In genomic region chr1:31757989-31758388, GRCh38 we compare ENCODE assay signal across 17 cellular contexts. TPM values are rescaled to one million over a fixed set of nuclear protein-coding genes. Genes with fewer than 3 reads are reported as not detected.
DNase-seq lines count a peak whose midpoint lies in the region; ATAC-seq, FAIRE-seq and TF ChIP-seq lines count a peak whose summit lies in the region.
"Had no signal": no experiment of that assay in that cellular context is flagged by ENCODE, and none has a peak within 500 bp of the region (broad histone marks: within the 10 kb centered on the region; RNA-seq: fewer than 3 reads in every experiment).

No MANE protein-coding gene starts in this region.

- H2AK5ac ChIP-seq in neuronal stem cell (ENCODE audit: low read depth, low read length), result no peak overlapping the region

- H3K79me2 ChIP-seq in smooth muscle cell (ENCODE audit: low read depth), result no peaks in the 10 kb centered on the region

- FAIRE-seq in bronchial epithelial cell (lab: Jason Lieb, UNC) (peak; percentile 80), GM12891 (lab: Jason Lieb, UNC) (no peak)
- FAIRE-seq: GM18507, HepG2 had no signal

- peaks cover 3% of the 10 kb centered on the region for H3F3A ChIP-seq in smooth muscle cell (ENCODE audit: low read depth)

- DNase-seq in Right ventricle myocardium inferior (ENCODE audit: missing footprints) (peak; percentile 1), heart right ventricle (no peak), bronchial epithelial cell (ENCODE audit: low read depth) (no peak), neuronal stem cell (ENCODE audit: low spot score) (no peak), GM12891 (ENCODE audit: insufficient read length, low spot score) (no peak), smooth muscle cell (lab: John Stamatoyannopoulos, UW; ENCODE audit: unreplicated experiment) (no peak), NCI-H2196 (lab: John Stamatoyannopoulos, UW; ENCODE audit: unreplicated experiment) (no peak)
- DNase-seq: AML-193; Calu3; CD4-positive, CD25-positive, alpha-beta regulatory T cell; DMS 273 treated with DMSO at 0.1 percent for 48 hours; GM23248; H9 had no signal

- H3K27me3 ChIP-seq in heart right ventricle (peaks cover 0 to 36% (median 11%) of the 10 kb centered on the region in 7 donors), bronchial epithelial cell (ENCODE audit: control insufficient read depth, insufficient read depth, low read length) (no peaks in the 10 kb centered on the region), neuronal stem cell (ENCODE audit: control insufficient read depth in 3 of 3, insufficient read depth in 3 of 3, low read depth in 1 of 3, low read length in 3 of 3) (peaks cover 0 to 6% (median 6%) of the 10 kb centered on the region in 3 experiments), smooth muscle cell (ENCODE audit: low read depth) (no peaks in the 10 kb centered on the region)

- no peak overlapping the region for H2BK5ac ChIP-seq in neuronal stem cell (ENCODE audit: low read length)

- H3K4ac ChIP-seq in neuronal stem cell (ENCODE audit: low read length), result peak overlapping the region; percentile 31

- no peak overlapping the region for H3K9ac ChIP-seq in neuronal stem cell (ENCODE audit: low read depth, low read length, poor library complexity)
- no peak overlapping the region for H3K9ac ChIP-seq in smooth muscle cell (ENCODE audit: low read depth)
- H3K9ac ChIP-seq: BLaER1 treated with 17β-estradiol and CSF1 and Interleukin-3, amounts not matched to agents 10 nM and 100 nM; GM23248 had no signal

- H3K27ac ChIP-seq in heart right ventricle (no peak overlapping the region), neuronal stem cell (replicated peaks; ENCODE audit: low read length) (no peak overlapping the region), smooth muscle cell (ENCODE audit: low read depth) (no peak overlapping the region)
- H3K27ac ChIP-seq: 22Rv1; BLaER1 treated with 17β-estradiol and CSF1 and Interleukin-3, amounts not matched to agents 10 nM and 100 nM; GM23248 had no signal

- H2AFZ ChIP-seq in neuronal stem cell (ENCODE audit: low read length) (no peak overlapping the region), smooth muscle cell (ENCODE audit: low read depth) (no peak overlapping the region)
- H2AFZ ChIP-seq: GM23248 had no signal

- H2BK120ac ChIP-seq in neuronal stem cell (ENCODE audit: low read depth, low read length), result no peak overlapping the region

- intact Hi-C loops in Right ventricle myocardium inferior (cut with DNase I) (no loop called here), heart right ventricle (cut with DNase I) (no loop called here)

- TF ChIP-seq CTCF in heart right ventricle (IDR thresholded peaks at IDR 0.05), result no peak
- no peak for TF ChIP-seq CTCF in bronchial epithelial cell (IDR thresholded peaks at IDR 0.05; ENCODE audit: insufficient read depth, low read length, severe bottlenecking)
- no peak for TF ChIP-seq CTCF in smooth muscle cell (IDR thresholded peaks at IDR 0.05; ENCODE audit: borderline replicate concordance, insufficient read depth, poor library complexity, severe bottlenecking)

- no peak overlapping the region for H2BK15ac ChIP-seq in neuronal stem cell (ENCODE audit: low read length)

- H3K36me3 ChIP-seq in heart right ventricle (no peaks in the 10 kb centered on the region), bronchial epithelial cell (ENCODE audit: control insufficient read depth, insufficient read depth, low read length) (no peaks in the 10 kb centered on the region), neuronal stem cell (replicated peaks in 1 of 2; ENCODE audit: control insufficient read depth in 2 of 2, insufficient read depth in 2 of 2, low read length in 2 of 2) (peaks cover 0 to 2% of the 10 kb centered on the region in 2 donors), smooth muscle cell (ENCODE audit: low read depth) (no peaks in the 10 kb centered on the region)
- H3K36me3 ChIP-seq: BLaER1 treated with 17β-estradiol and CSF1 and Interleukin-3, amounts not matched to agents 10 nM and 100 nM had no signal

- no peaks in the 10 kb centered on the region for H3K79me1 ChIP-seq in neuronal stem cell (ENCODE audit: low read depth, low read length)

- TF ChIP-seq POLR2A in GM12891 (IDR thresholded peaks at IDR 0.05; ENCODE audit: low read depth, low read length), result no peak

- no peak overlapping the region for H3K14ac ChIP-seq in neuronal stem cell (ENCODE audit: low read length)

- no peak overlapping the region for H3K23ac ChIP-seq in neuronal stem cell (ENCODE audit: low read depth, low read length, poor library complexity)

- WGBS in heart right ventricle, 2 donors, result 98% methylated on average over 6 of the region's 6 CpGs
- no CpG with 5 or more reads among the region's 6 CpGs for WGBS in neuronal stem cell (ENCODE audit: extremely low coverage in 2 of 2, insufficient read length in 2 of 2, insufficient replicate concordance in 1 of 2), 2 donors
- 97% methylated on average over 6 of the region's 6 CpGs for WGBS in smooth muscle cell (ENCODE audit: low lambda C conversion rate)

- no peak overlapping the region for H4K8ac ChIP-seq in neuronal stem cell (ENCODE audit: low read depth, low read length)

- H2BK12ac ChIP-seq in neuronal stem cell (ENCODE audit: low read length), result no peak overlapping the region

- peaks cover 12% of the 10 kb centered on the region for H4K20me1 ChIP-seq in smooth muscle cell (ENCODE audit: low read depth)

- H3K4me1 ChIP-seq in heart right ventricle, result peaks cover 13 to 59% (median 46%) of the 10 kb centered on the region in 9 donors
- peaks cover 32 to 35% of the 10 kb centered on the region in 2 donors for H3K4me1 ChIP-seq in neuronal stem cell (ENCODE audit: control insufficient read depth in 2 of 2, insufficient read depth in 1 of 2, low read depth in 1 of 2, low read length in 2 of 2)
- H3K4me1 ChIP-seq in smooth muscle cell (ENCODE audit: low read depth), result peaks cover 27% of the 10 kb centered on the region

- ATAC-seq in Right ventricle myocardium inferior (no peak), heart right ventricle (no peak)
- ATAC-seq: HepG2 had no signal

- H3K9me3 ChIP-seq in heart right ventricle, result no peaks in the 10 kb centered on the region
- H3K9me3 ChIP-seq in neuronal stem cell (replicated peaks in 1 of 2; ENCODE audit: control insufficient read depth in 2 of 2, insufficient read depth in 1 of 2, low read depth in 1 of 2, low read length in 2 of 2), result no peaks in the 10 kb centered on the region
- H3K9me3 ChIP-seq in smooth muscle cell (replicated peaks; ENCODE audit: low read depth), result no peaks in the 10 kb centered on the region
- H3K9me3 ChIP-seq: BLaER1 treated with 17β-estradiol and CSF1 and Interleukin-3, amounts not matched to agents 10 nM and 100 nM had no signal

- H4K91ac ChIP-seq in neuronal stem cell (ENCODE audit: low read depth, low read length, poor library complexity), result no peak overlapping the region

- H3K4me3 ChIP-seq in heart right ventricle, result no peak overlapping the region
- H3K4me3 ChIP-seq in bronchial epithelial cell (ENCODE audit: low read depth, low read length), result no peak overlapping the region
- no peak overlapping the region for H3K4me3 ChIP-seq in neuronal stem cell (ENCODE audit: low read length in 2 of 2)
- H3K4me3 ChIP-seq in smooth muscle cell, result no peak overlapping the region
- H3K4me3 ChIP-seq: BLaER1 treated with 17β-estradiol and CSF1 and Interleukin-3, amounts not matched to agents 10 nM and 100 nM; GM23248 had no signal

- no peak overlapping the region for H3K4me2 ChIP-seq in neuronal stem cell (ENCODE audit: insufficient read depth, low read length, poor library complexity, severe bottlenecking)
- no peak overlapping the region for H3K4me2 ChIP-seq in smooth muscle cell
- H3K4me2 ChIP-seq: BLaER1 treated with 17β-estradiol and CSF1 and Interleukin-3, amounts not matched to agents 10 nM and 100 nM had no signal

- H3K18ac ChIP-seq in neuronal stem cell (ENCODE audit: low read length), result peak overlapping the region; percentile 35

TF ChIP-seq in GM12891, 5 proteins besides CTCF, POLR2A, EP300 and RAD21:
- TF ChIP-seq POLR2AphosphoS5 (IDR thresholded peaks at IDR 0.05; ENCODE audit: low read depth, low read length), result no peak
- no peak for TF ChIP-seq PAX5 (IDR thresholded peaks at IDR 0.05; ENCODE audit: insufficient read depth, low read length, severe bottlenecking)
- TF ChIP-seq SPI1 (IDR thresholded peaks at IDR 0.05; ENCODE audit: low read depth, low read length), result no peak

RNA-seq across cellular contexts. Expression of gene ADGRB2, which starts 6.2 kb away (rescaled TPM):
- total RNA-seq in Right ventricle myocardium inferior (16.1 TPM), heart right ventricle (10 to 100 TPM in 2 of 10 donors, 1 to 10 TPM in 8; 4.4 to 14.9 (median 8.6) TPM), bronchial epithelial cell (0.53 and 0.64 TPM in 2 replicates), smooth muscle cell (8.8 and 10.6 TPM in 2 replicates)
- polyA plus RNA-seq in heart right ventricle (10 to 100 TPM in 1 of 2 donors, under 1 TPM in 1; 0.91 to 17.9 TPM), smooth muscle cell (7.5 and 9.4 TPM in 2 replicates)
- 25.2 TPM for polyA plus RNA-seq in neuronal stem cell (2013, experiment 1 of 2)
- polyA plus RNA-seq in neuronal stem cell (2013, experiment 2 of 2), result 24.4 TPM
- 1.6 TPM for polyA plus RNA-seq in GM12891 (2012; ENCODE audit: low read depth, missing spikeins)

RNA-seq across cellular contexts. Expression of gene COL16A1, which starts 54.2 kb away (rescaled TPM):
- 12.7 TPM for total RNA-seq in Right ventricle myocardium inferior
- 10 to 100 TPM in 9 of 10 donors, 1 to 10 TPM in 1; 7.4 to 35.3 (median 16.6) TPM for total RNA-seq in heart right ventricle
- 10 to 100 TPM in 1 of 2 donors, 1 to 10 TPM in 1; 8.3 to 33.1 TPM for polyA plus RNA-seq in heart right ventricle
- 87.7 and 121 TPM in 2 replicates for total RNA-seq in bronchial epithelial cell
- 1.2 TPM for polyA plus RNA-seq in neuronal stem cell (2013, experiment 1 of 2)
- polyA plus RNA-seq in neuronal stem cell (2013, experiment 2 of 2), result 1.3 TPM
- 3.4 TPM for polyA plus RNA-seq in GM12891 (2012; ENCODE audit: low read depth, missing spikeins)
- total RNA-seq in smooth muscle cell, result 67.3 and 105 TPM in 2 replicates
- 126 and 152 TPM in 2 replicates for polyA plus RNA-seq in smooth muscle cell
- total RNA-seq: CD4-positive, CD25-positive, alpha-beta regulatory T cell had no signal
- polyA plus RNA-seq: CD4-positive, CD25-positive, alpha-beta regulatory T cell had no signal

RNA-seq across cellular contexts. Expression of gene SPOCD1, which starts 57.8 kb away (rescaled TPM):
- not detected for total RNA-seq in Right ventricle myocardium inferior
- total RNA-seq in heart right ventricle, result 1 to 10 TPM in 1 of 10 donors, under 1 TPM in 2, not detected in 7; 0.12 to 1.2 (median 0.65) TPM
- polyA plus RNA-seq in heart right ventricle, result under 1 TPM in 1 of 2 donors, not detected in 1; 0.17 TPM
- 1.1 and 4.9 TPM in 2 replicates for total RNA-seq in bronchial epithelial cell
- polyA plus RNA-seq in neuronal stem cell (2013, experiment 1 of 2), result 1.1 TPM
- polyA plus RNA-seq in neuronal stem cell (2013, experiment 2 of 2), result 0.97 TPM
- 0.13 TPM for polyA plus RNA-seq in GM12891 (2012; ENCODE audit: low read depth, missing spikeins)
- 39.5 and 43.8 TPM in 2 replicates for total RNA-seq in smooth muscle cell
- 45.3 and 46.1 TPM in 2 replicates for polyA plus RNA-seq in smooth muscle cell
- polyA plus RNA-seq: CD4-positive, CD25-positive, alpha-beta regulatory T cell had no signal
